Comparison of ENCODE assay signal across 10 cellular contexts in genomic region chr3:66494964-66495581, GRCh38. TPM values are rescaled to one million over a fixed set of nuclear protein-coding genes. Genes with fewer than 3 reads are reported as not detected.
A peak's percentile ranks its signal among the peaks of the same experiment; 100 is the strongest.
DNase-seq lines count a peak whose midpoint lies in the region; ATAC-seq, FAIRE-seq and TF ChIP-seq lines count a peak whose summit lies in the region.
"Had no signal": no experiment of that assay in that cellular context is flagged by ENCODE, and none has a peak within 500 bp of the region (broad histone marks: within the 10 kb centered on the region; RNA-seq: fewer than 3 reads in every experiment).

No MANE protein-coding gene starts in this region.

- H3K9ac ChIP-seq in HUES48 (ENCODE audit: low read depth, low read length), result 0 out of 2 replicates have a peak overlapping the region, but pooled peaks have one; percentile 3

- peak overlapping the region; percentile 91 for H3K4me3 ChIP-seq in HUES48 (ENCODE audit: low read depth, low read length)
- H3K4me3 ChIP-seq in fibroblast of the aortic adventitia (ENCODE audit: low read depth, low read length), result no peak overlapping the region
- no peak overlapping the region for H3K4me3 ChIP-seq in small intestine (ENCODE audit: low read depth in 1 of 2, low read length in 2 of 2)
- H3K4me3 ChIP-seq: skin epidermis had no signal

- no peak for DNase-seq in T-helper 2 cell treated with Interferon-gamma antibody and Interleukin-4, amounts not matched to agents 5 μg/mL and 100 μg/mL, for 36 hours (ENCODE audit: low spot score)
- peak; percentile 59 for DNase-seq in fibroblast of the aortic adventitia (ENCODE audit: low read depth)
- peak; percentile 7 for DNase-seq in small intestine
- DNase-seq in GOT3 (lab: John Stamatoyannopoulos, UW), result no peak
- DNase-seq in HUDEP-2 (lab: John Stamatoyannopoulos, UW; ENCODE audit: unreplicated experiment in 76 of 76), result no peak
- DNase-seq: mammary epithelial cell, NCI-H1417 had no signal

- peaks cover 88% of the 10 kb centered on the region for H3K4me1 Mint-ChIP-seq in T-helper 2 cell treated with Interferon-gamma antibody and Interleukin-4, amounts not matched to agents 5 μg/mL and 100 μg/mL, for 36 hours (ENCODE audit: low read depth)

- no peaks in the 10 kb centered on the region for H3K9me3 ChIP-seq in HUES48 (ENCODE audit: control insufficient read depth, insufficient read depth, low read length)
- H3K9me3 ChIP-seq in small intestine (ENCODE audit: control insufficient read depth, low read depth), result no peaks in the 10 kb centered on the region

- H3K36me3 ChIP-seq in HUES48 (ENCODE audit: control insufficient read depth, insufficient read depth, low read length) (no peaks in the 10 kb centered on the region), small intestine (ENCODE audit: control insufficient read depth in 2 of 2, insufficient read depth in 2 of 2, low read length in 2 of 2) (no peaks in the 10 kb centered on the region)

- no peak for FAIRE-seq in small intestine (lab: Jason Lieb, UNC)

- no peaks in the 10 kb centered on the region for H3K27me3 Mint-ChIP-seq in T-helper 2 cell treated with Interferon-gamma antibody and Interleukin-4, amounts not matched to agents 5 μg/mL and 100 μg/mL, for 36 hours (ENCODE audit: low read depth)

- H3K4me1 ChIP-seq in HUES48 (ENCODE audit: control insufficient read depth, insufficient read depth, low read length) (peaks cover 88% of the 10 kb centered on the region), small intestine (ENCODE audit: control insufficient read depth in 2 of 2, insufficient read depth in 1 of 2, low read depth in 1 of 2, low read length in 1 of 2) (peaks cover 8 to 33% of the 10 kb centered on the region in 2 donors)

- no peak for TF ChIP-seq CTCF in fibroblast of the aortic adventitia (IDR thresholded peaks at IDR 0.05; ENCODE audit: insufficient read depth, low read length)

- no peak for ATAC-seq in GM21619 (IDR thresholded peaks at IDR 0.05; ENCODE audit: unreplicated experiment)

- H3K36me3 Mint-ChIP-seq in T-helper 2 cell treated with Interferon-gamma antibody and Interleukin-4, amounts not matched to agents 5 μg/mL and 100 μg/mL, for 36 hours (ENCODE audit: low read depth), result peaks cover 18% of the 10 kb centered on the region

- H3K4me3 Mint-ChIP-seq in T-helper 2 cell treated with Interferon-gamma antibody and Interleukin-4, amounts not matched to agents 5 μg/mL and 100 μg/mL, for 36 hours, result peak overlapping the region; percentile 87

- peak overlapping the region; percentile 84 for H3K27ac Mint-ChIP-seq in T-helper 2 cell treated with Interferon-gamma antibody and Interleukin-4, amounts not matched to agents 5 μg/mL and 100 μg/mL, for 36 hours

- 19 to 42% (median 26%) methylated on average over 7 of the region's 7 CpGs for WGBS in small intestine, 3 donors

- H3K27me3 ChIP-seq in HUES48 (ENCODE audit: control insufficient read depth, insufficient read depth, low read length) (no peaks in the 10 kb centered on the region), small intestine (ENCODE audit: control insufficient read depth in 2 of 2, insufficient read depth in 2 of 2, low read length in 2 of 2) (no peaks in the 10 kb centered on the region)

- H3K9me3 Mint-ChIP-seq in T-helper 2 cell treated with Interferon-gamma antibody and Interleukin-4, amounts not matched to agents 5 μg/mL and 100 μg/mL, for 36 hours, result no peaks in the 10 kb centered on the region

- H3K27ac ChIP-seq in HUES48 (ENCODE audit: low read depth, low read length) (peak overlapping the region; percentile 84), small intestine (ENCODE audit: low read depth in 1 of 2, low read length in 1 of 2) (peak overlapping the region in 1 of 2 donors; percentile 17)

RNA-seq across cellular contexts. Expression of gene LRIG1, which starts 5.7 kb away (rescaled TPM):
- 3.9 and 26.4 TPM in 2 replicates for total RNA-seq in fibroblast of the aortic adventitia (ENCODE audit: low replicate concordance)
- 10 to 100 TPM in 1 of 3 donors, 1 to 10 TPM in 2; 3.5 to 39.3 (median 4.5) TPM for polyA plus RNA-seq in small intestine

Comparison
In these comparisons a context has a peak if more than half of its experiments do, and no peak if none do; other contexts are left out.
1. DNase-seq: peak in fibroblast of the aortic adventitia (single experiment) and small intestine (single experiment); none in T-helper 2 cell treated with Interferon-gamma antibody and Interleukin-4, amounts not matched to agents 5 μg/mL and 100 μg/mL, for 36 hours (single experiment), GOT3 (single experiment) and HUDEP-2 (0 of 76).